In the genomic region with DNA sequence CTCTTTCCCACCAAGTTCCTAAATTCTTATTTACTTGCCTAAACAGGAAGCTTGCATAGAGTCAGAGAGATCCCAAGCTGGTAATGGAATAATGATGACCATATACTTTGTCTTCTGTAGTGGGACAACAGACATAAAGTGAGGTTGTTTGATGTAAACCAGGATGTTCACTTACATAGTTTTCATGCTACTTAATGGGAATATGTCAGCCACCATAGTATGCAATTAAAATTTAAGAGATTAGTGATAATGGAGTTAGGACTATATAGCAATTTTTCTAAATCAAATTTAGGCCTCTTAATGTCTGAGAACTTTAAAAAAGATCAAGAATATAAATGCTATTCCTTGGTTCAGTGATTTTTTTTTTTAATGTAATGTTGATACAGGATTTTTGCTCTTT, we compare ENCODE assay signal across 16 cellular contexts.
DNase-seq lines count a peak whose midpoint lies in the region; ATAC-seq and TF ChIP-seq lines count a peak whose summit lies in the region.
"Had no signal": no experiment of that assay in that cellular context is flagged by ENCODE, and none has a peak within 500 bp of the region (broad histone marks: within the 10 kb centered on the region; RNA-seq: fewer than 3 reads in every experiment).

No MANE protein-coding gene starts in this region.

- no peaks in the 10 kb centered on the region for H3K4me1 ChIP-seq in HUES6 (ENCODE audit: control insufficient read depth, insufficient read depth, low read length)
- H3K4me1 ChIP-seq in uterus: no peaks in the 10 kb centered on the region
- H3K4me1 ChIP-seq: HAP-1 had no signal

- CTCF ChIA-PET in WTC11 (lab: Charles Lee): no interaction called here

- H3K4me1 Mint-ChIP-seq in WTC11 (peaks cover 6% of the 10 kb centered on the region), mesothelial cell of epicardium (peaks cover 36% of the 10 kb centered on the region)
- H3K4me1 Mint-ChIP-seq: CD4-positive, alpha-beta memory T cell had no signal

- no peak for ATAC-seq in WTC11

- H3K9ac ChIP-seq in HUES6 (ENCODE audit: low read length): no peak overlapping the region

- H3K27me3 Mint-ChIP-seq in WTC11 (ENCODE audit: low read depth): no peaks in the 10 kb centered on the region
- H3K27me3 Mint-ChIP-seq in mesothelial cell of epicardium (ENCODE audit: low read depth): no peaks in the 10 kb centered on the region
- H3K27me3 Mint-ChIP-seq: CD4-positive, alpha-beta memory T cell had no signal

- TF ChIP-seq CTCF in WTC11 (IDR thresholded peaks at IDR 0.05) (no peak), mesothelial cell of epicardium (IDR thresholded peaks at IDR 0.05; ENCODE audit: unreplicated experiment) (no peak), uterus (IDR thresholded peaks at IDR 0.05) (no peak)

- no peak for TF ChIP-seq POLR2A in uterus (IDR thresholded peaks at IDR 0.05)

- peaks cover 17% of the 10 kb centered on the region for H3K9me3 Mint-ChIP-seq in WTC11
- H3K9me3 Mint-ChIP-seq in mesothelial cell of epicardium: peaks cover 7% of the 10 kb centered on the region

- no peak overlapping the region for H3K4me3 Mint-ChIP-seq in WTC11
- no peak overlapping the region for H3K4me3 Mint-ChIP-seq in mesothelial cell of epicardium
- H3K4me3 Mint-ChIP-seq: CD4-positive, alpha-beta memory T cell; HFFc6 had no signal

- H3K36me3 Mint-ChIP-seq in WTC11 (peaks cover 17% of the 10 kb centered on the region), mesothelial cell of epicardium (peaks cover under 1% of the 10 kb centered on the region)

- H3K27ac ChIP-seq in HUES6 (ENCODE audit: low read depth, low read length) (0 out of 2 replicates have a peak overlapping the region, but pooled peaks have one; percentile 8), uterus (no peak overlapping the region)

- DNase-seq in WTC11 (ENCODE audit: low spot score) (no peak), mesothelial cell of epicardium (ENCODE audit: low spot score in 2 of 2, unreplicated experiment in 2 of 2) (no peak), T-helper 1 cell (no peak), NCI-H1105 treated with DMSO at 0.1 percent for 48 hours (lab: John Stamatoyannopoulos, UW) (no peak), uterus (no peak)
- DNase-seq: C1 segment of cervical spinal cord; Calu3; CD4-positive, alpha-beta memory T cell; COR-L47; DMS53; DMS79 treated with DMSO at 0.1 percent for 48 hours; GF-D8; GOT3; HFFc6 had no signal

- H3K36me3 ChIP-seq in HUES6 (ENCODE audit: control insufficient read depth, insufficient read depth, low read length): no peaks in the 10 kb centered on the region
- H3K36me3 ChIP-seq in uterus: no peaks in the 10 kb centered on the region
- H3K36me3 ChIP-seq: HAP-1 had no signal

- H3K4me3 ChIP-seq in HUES6 (ENCODE audit: low read depth, low read length): no peak overlapping the region
- no peak overlapping the region for H3K4me3 ChIP-seq in uterus
- H3K4me3 ChIP-seq: HAP-1 had no signal

- H3K27ac Mint-ChIP-seq in WTC11 (peak overlapping the region; percentile 68; the same call in 1 of the 2 replicates), mesothelial cell of epicardium (peak overlapping the region; percentile 39)
- H3K27ac Mint-ChIP-seq: CD4-positive, alpha-beta memory T cell; HFFc6 had no signal

- intact Hi-C loops in uterus (cut with DNase I; ENCODE audit: low total_unique reads): no loop called here

- POLR2A ChIA-PET in WTC11 (lab: Charles Lee): no interaction called here

- H3K9me3 ChIP-seq in HUES6 (ENCODE audit: control insufficient read depth, insufficient read depth, low read depth, low read length): peaks cover 7% of the 10 kb centered on the region
- H3K9me3 ChIP-seq in uterus: no peaks in the 10 kb centered on the region
- H3K9me3 ChIP-seq: HAP-1 had no signal

- H3K27me3 ChIP-seq in HUES6 (ENCODE audit: control insufficient read depth, insufficient read depth, low read length) (no peaks in the 10 kb centered on the region), uterus (no peaks in the 10 kb centered on the region)

TF ChIP-seq in WTC11, 78 proteins besides CTCF, POLR2A, EP300 and RAD21:
- no peak for TF ChIP-seq TCF7 (CRISPR knock-in tag; IDR thresholded peaks at IDR 0.05; ENCODE audit: low read depth)
- no peak for TF ChIP-seq EMX1 (CRISPR knock-in tag; IDR thresholded peaks at IDR 0.05)
- no peak for TF ChIP-seq ATF6 (CRISPR knock-in tag; IDR thresholded peaks at IDR 0.05)
- TF ChIP-seq MXD4 (CRISPR knock-in tag; IDR thresholded peaks at IDR 0.05; ENCODE audit: borderline replicate concordance): no peak
- TF ChIP-seq ZNF263 (CRISPR knock-in tag; IDR thresholded peaks at IDR 0.05; ENCODE audit: low read depth): no peak
- TF ChIP-seq CREB1 (CRISPR knock-in tag; IDR thresholded peaks at IDR 0.05): no peak
- no peak for TF ChIP-seq GABPB1 (CRISPR knock-in tag; IDR thresholded peaks at IDR 0.05)
- TF ChIP-seq, protein P1, sequence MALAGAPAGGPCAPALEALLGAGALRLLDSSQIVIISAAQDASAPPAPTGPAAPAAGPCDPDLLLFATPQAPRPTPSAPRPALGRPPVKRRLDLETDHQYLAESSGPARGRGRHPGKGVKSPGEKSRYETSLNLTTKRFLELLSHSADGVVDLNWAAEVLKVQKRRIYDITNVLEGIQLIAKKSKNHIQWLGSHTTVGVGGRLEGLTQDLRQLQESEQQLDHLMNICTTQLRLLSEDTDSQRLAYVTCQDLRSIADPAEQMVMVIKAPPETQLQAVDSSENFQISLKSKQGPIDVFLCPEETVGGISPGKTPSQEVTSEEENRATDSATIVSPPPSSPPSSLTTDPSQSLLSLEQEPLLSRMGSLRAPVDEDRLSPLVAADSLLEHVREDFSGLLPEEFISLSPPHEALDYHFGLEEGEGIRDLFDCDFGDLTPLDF (CRISPR knock-in tag; IDR thresholded peaks at IDR 0.05): no peak
- TF ChIP-seq CBFB (CRISPR knock-in tag; IDR thresholded peaks at IDR 0.05; ENCODE audit: low read depth): no peak
- no peak for TF ChIP-seq RORB (CRISPR knock-in tag; IDR thresholded peaks at IDR 0.05)
- TF ChIP-seq, protein P2, sequence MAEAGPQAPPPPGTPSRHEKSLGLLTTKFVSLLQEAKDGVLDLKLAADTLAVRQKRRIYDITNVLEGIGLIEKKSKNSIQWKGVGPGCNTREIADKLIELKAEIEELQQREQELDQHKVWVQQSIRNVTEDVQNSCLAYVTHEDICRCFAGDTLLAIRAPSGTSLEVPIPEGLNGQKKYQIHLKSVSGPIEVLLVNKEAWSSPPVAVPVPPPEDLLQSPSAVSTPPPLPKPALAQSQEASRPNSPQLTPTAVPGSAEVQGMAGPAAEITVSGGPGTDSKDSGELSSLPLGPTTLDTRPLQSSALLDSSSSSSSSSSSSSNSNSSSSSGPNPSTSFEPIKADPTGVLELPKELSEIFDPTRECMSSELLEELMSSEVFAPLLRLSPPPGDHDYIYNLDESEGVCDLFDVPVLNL (CRISPR knock-in tag; IDR thresholded peaks at IDR 0.05; ENCODE audit: borderline replicate concordance, low read depth): no peak
- TF ChIP-seq NR2C2 (CRISPR knock-in tag; IDR thresholded peaks at IDR 0.05): no peak
- no peak for TF ChIP-seq FOXK1 (CRISPR knock-in tag; IDR thresholded peaks at IDR 0.05)
- TF ChIP-seq NR3C1 (CRISPR knock-in tag; conservative IDR thresholded peaks at IDR 0.05; ENCODE audit: low read depth): no peak
- TF ChIP-seq, protein P3, sequence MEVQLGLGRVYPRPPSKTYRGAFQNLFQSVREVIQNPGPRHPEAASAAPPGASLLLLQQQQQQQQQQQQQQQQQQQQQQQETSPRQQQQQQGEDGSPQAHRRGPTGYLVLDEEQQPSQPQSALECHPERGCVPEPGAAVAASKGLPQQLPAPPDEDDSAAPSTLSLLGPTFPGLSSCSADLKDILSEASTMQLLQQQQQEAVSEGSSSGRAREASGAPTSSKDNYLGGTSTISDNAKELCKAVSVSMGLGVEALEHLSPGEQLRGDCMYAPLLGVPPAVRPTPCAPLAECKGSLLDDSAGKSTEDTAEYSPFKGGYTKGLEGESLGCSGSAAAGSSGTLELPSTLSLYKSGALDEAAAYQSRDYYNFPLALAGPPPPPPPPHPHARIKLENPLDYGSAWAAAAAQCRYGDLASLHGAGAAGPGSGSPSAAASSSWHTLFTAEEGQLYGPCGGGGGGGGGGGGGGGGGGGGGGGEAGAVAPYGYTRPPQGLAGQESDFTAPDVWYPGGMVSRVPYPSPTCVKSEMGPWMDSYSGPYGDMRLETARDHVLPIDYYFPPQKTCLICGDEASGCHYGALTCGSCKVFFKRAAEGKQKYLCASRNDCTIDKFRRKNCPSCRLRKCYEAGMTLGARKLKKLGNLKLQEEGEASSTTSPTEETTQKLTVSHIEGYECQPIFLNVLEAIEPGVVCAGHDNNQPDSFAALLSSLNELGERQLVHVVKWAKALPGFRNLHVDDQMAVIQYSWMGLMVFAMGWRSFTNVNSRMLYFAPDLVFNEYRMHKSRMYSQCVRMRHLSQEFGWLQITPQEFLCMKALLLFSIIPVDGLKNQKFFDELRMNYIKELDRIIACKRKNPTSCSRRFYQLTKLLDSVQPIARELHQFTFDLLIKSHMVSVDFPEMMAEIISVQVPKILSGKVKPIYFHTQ (CRISPR knock-in tag; IDR thresholded peaks at IDR 0.05): no peak
